ENCODE assay signal across 1 cellular context in the genomic region with DNA sequence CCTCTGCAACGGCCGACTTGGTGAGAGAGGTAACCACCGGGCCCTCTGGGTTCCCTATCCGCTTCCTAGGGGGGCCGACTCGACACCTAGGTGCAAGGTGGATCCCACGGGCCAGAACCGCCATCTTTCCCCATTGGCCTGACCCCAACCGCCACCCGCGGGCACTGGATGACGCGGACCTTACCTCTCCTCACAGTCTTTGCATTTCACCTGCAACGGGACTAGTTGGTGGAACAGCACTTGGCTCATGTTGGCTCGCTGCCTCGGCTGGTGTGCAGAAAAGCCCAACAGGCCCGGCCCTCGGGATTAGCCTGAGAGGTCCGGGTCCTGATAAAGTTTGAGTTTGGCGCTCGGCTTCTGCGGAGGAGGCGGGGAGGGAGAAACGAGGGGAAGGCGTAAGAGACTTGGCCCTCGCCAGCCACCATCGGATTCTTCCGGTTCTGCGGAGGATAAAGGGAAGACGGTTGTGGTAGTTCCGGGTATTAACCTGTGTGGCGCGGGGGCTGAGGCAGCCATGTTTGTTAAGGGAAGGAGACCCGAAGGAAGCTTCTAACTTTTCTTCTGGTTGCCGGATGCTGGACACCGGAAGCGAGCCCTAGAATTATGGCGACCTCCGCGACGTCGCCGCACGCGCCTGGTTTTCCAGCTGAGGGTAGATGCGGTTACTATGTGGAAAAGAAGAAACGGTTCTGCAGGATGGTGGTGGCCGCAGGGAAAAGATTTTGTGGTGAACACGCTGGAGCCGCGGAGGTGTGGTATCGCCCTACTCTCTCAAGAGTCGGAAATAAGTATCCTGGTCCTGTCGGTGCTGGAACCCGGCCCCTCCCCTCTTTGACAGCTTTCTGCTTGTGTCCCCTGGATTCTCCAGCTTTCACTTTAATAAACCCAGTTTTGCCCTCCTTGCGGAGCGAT.
TF ChIP-seq lines count a peak whose summit lies in the region.

Gene SASS6, minus strand, starts transcription at position 365 of the 912 bp plus-strand sequence. Its CDS starts 116 bp downstream, at position 249.
A gene with protein sequence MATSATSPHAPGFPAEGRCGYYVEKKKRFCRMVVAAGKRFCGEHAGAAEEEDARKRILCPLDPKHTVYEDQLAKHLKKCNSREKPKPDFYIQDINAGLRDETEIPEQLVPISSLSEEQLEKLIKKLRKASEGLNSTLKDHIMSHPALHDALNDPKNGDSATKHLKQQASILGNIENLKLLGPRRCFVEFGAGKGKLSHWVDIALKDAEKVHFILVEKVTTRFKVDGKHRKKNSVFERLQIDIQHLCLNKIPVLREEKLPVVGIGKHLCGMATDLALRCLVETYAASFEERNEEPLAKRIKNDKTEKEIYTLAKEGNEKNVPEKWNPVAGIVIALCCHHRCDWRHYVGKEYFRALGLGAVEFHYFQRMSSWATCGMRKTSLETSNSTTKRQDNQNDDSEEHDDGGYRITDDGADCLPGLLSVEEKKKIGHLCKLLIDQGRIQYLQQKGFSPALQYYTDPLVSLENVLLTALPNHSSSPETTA (plus strand): TSS at position 598 of the 912 bp plus-strand sequence. CDS start 6 bp downstream, at position 604.

TF ChIP-seq in HepG2, 621 proteins besides CTCF, POLR2A, EP300 and RAD21 (continued from another document and continues in another):
- TF ChIP-seq, protein P1, sequence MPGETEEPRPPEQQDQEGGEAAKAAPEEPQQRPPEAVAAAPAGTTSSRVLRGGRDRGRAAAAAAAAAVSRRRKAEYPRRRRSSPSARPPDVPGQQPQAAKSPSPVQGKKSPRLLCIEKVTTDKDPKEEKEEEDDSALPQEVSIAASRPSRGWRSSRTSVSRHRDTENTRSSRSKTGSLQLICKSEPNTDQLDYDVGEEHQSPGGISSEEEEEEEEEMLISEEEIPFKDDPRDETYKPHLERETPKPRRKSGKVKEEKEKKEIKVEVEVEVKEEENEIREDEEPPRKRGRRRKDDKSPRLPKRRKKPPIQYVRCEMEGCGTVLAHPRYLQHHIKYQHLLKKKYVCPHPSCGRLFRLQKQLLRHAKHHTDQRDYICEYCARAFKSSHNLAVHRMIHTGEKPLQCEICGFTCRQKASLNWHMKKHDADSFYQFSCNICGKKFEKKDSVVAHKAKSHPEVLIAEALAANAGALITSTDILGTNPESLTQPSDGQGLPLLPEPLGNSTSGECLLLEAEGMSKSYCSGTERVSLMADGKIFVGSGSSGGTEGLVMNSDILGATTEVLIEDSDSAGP (CRISPR knock-in tag; IDR thresholded peaks at IDR 0.05; ENCODE audit: borderline replicate concordance): peak; percentile 90
- no peak for TF ChIP-seq TFE3 (CRISPR knock-in tag; IDR thresholded peaks at IDR 0.05)
- TF ChIP-seq ZNF501 (CRISPR knock-in tag; IDR thresholded peaks at IDR 0.05): peak; percentile 97
- no peak for TF ChIP-seq ZNF24 (IDR thresholded peaks at IDR 0.05)
- peak; percentile 47; the same call in 1 of the 2 replicates for TF ChIP-seq ZNF510 (CRISPR knock-in tag; IDR thresholded peaks at IDR 0.05; ENCODE audit: low read depth)
- TF ChIP-seq ZNF678 (CRISPR knock-in tag; IDR thresholded peaks at IDR 0.05): no peak; the same call in 1 of the 2 replicates
- no peak for TF ChIP-seq ZNF703 (CRISPR knock-in tag; IDR thresholded peaks at IDR 0.05; ENCODE audit: borderline replicate concordance)
- TF ChIP-seq ZBTB20 (CRISPR knock-in tag; IDR thresholded peaks at IDR 0.05; ENCODE audit: borderline replicate concordance, low read depth): peak; percentile 58
- 0 out of 2 replicates have a peak, but pooled peaks have one; percentile 34 for TF ChIP-seq HNRNPL (IDR thresholded peaks at IDR 0.05; ENCODE audit: low read depth, low read length)
- TF ChIP-seq, protein P2, sequence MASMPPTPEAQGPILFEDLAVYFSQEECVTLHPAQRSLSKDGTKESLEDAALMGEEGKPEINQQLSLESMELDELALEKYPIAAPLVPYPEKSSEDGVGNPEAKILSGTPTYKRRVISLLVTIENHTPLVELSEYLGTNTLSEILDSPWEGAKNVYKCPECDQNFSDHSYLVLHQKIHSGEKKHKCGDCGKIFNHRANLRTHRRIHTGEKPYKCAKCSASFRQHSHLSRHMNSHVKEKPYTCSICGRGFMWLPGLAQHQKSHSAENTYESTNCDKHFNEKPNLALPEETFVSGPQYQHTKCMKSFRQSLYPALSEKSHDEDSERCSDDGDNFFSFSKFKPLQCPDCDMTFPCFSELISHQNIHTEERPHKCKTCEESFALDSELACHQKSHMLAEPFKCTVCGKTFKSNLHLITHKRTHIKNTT (CRISPR knock-in tag; IDR thresholded peaks at IDR 0.05): no peak
- no peak for TF ChIP-seq ZFYVE20 (CRISPR knock-in tag; IDR thresholded peaks at IDR 0.05; ENCODE audit: borderline replicate concordance, low read depth)
- no peak for TF ChIP-seq ZNF850 (CRISPR knock-in tag; conservative IDR thresholded peaks at IDR 0.05)
- TF ChIP-seq, protein P3, sequence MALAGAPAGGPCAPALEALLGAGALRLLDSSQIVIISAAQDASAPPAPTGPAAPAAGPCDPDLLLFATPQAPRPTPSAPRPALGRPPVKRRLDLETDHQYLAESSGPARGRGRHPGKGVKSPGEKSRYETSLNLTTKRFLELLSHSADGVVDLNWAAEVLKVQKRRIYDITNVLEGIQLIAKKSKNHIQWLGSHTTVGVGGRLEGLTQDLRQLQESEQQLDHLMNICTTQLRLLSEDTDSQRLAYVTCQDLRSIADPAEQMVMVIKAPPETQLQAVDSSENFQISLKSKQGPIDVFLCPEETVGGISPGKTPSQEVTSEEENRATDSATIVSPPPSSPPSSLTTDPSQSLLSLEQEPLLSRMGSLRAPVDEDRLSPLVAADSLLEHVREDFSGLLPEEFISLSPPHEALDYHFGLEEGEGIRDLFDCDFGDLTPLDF (CRISPR knock-in tag; IDR thresholded peaks at IDR 0.05): peak; percentile 81
- no peak for TF ChIP-seq TEAD2 (CRISPR knock-in tag; IDR thresholded peaks at IDR 0.05)
- TF ChIP-seq SRSF9 (IDR thresholded peaks at IDR 0.05; ENCODE audit: borderline replicate concordance, insufficient read depth, low read depth, low read length, poor library complexity, severe bottlenecking): no peak
- TF ChIP-seq ZFP37 (CRISPR knock-in tag; IDR thresholded peaks at IDR 0.05; ENCODE audit: borderline replicate concordance): no peak; the same call in 1 of the 2 replicates
- no peak; the same call in 1 of the 2 replicates for TF ChIP-seq ZNF543 (CRISPR knock-in tag; IDR thresholded peaks at IDR 0.05)
- no peak for TF ChIP-seq FOSL1 (CRISPR knock-in tag; IDR thresholded peaks at IDR 0.05; ENCODE audit: borderline replicate concordance)
- TF ChIP-seq ZNF841 (CRISPR knock-in tag; IDR thresholded peaks at IDR 0.05; ENCODE audit: borderline replicate concordance): no peak
- peak; percentile 61; the same call in 1 of the 2 replicates for TF ChIP-seq SOX5 (CRISPR knock-in tag; IDR thresholded peaks at IDR 0.05; ENCODE audit: borderline replicate concordance)
- peak in 1 of 2 experiments; percentile 96; a peak in 2 of 4 replicates for TF ChIP-seq KLF16 (CRISPR knock-in tag; IDR thresholded peaks at IDR 0.05)
- TF ChIP-seq ZMYM4 (CRISPR knock-in tag; IDR thresholded peaks at IDR 0.05): peak; percentile 96
- TF ChIP-seq SMC3 (IDR thresholded peaks at IDR 0.05; ENCODE audit: low read length): no peak
- TF ChIP-seq ZNF343 (CRISPR knock-in tag; IDR thresholded peaks at IDR 0.05): no peak
- no peak for TF ChIP-seq E2F2 (CRISPR knock-in tag; IDR thresholded peaks at IDR 0.05; ENCODE audit: borderline replicate concordance)
- peak; percentile 31; the same call in 1 of the 2 replicates for TF ChIP-seq RARA (CRISPR knock-in tag; IDR thresholded peaks at IDR 0.05)
- TF ChIP-seq ZUFSP (CRISPR knock-in tag; IDR thresholded peaks at IDR 0.05; ENCODE audit: borderline replicate concordance): no peak
- TF ChIP-seq ZNF737 (CRISPR knock-in tag; IDR thresholded peaks at IDR 0.05; ENCODE audit: borderline replicate concordance): no peak
- TF ChIP-seq LBX2 (CRISPR knock-in tag; IDR thresholded peaks at IDR 0.05; ENCODE audit: borderline replicate concordance): no peak
- TF ChIP-seq ZIK1 (CRISPR knock-in tag; IDR thresholded peaks at IDR 0.05; ENCODE audit: borderline replicate concordance, low read depth): no peak
- no peak for TF ChIP-seq ZFAT (CRISPR knock-in tag; conservative IDR thresholded peaks at IDR 0.05)
- TF ChIP-seq TFDP2 (CRISPR knock-in tag; IDR thresholded peaks at IDR 0.05): peak; percentile 98
- TF ChIP-seq CREBL2 (CRISPR knock-in tag; IDR thresholded peaks at IDR 0.05; ENCODE audit: borderline replicate concordance): no peak
- no peak for TF ChIP-seq ZNF660 (CRISPR knock-in tag; IDR thresholded peaks at IDR 0.05; ENCODE audit: borderline replicate concordance, low read depth)
- TF ChIP-seq PITX1 (CRISPR knock-in tag; IDR thresholded peaks at IDR 0.05): peak; percentile 90
- TF ChIP-seq AFF4 (CRISPR knock-in tag; IDR thresholded peaks at IDR 0.05): no peak
- TF ChIP-seq MAFG (CRISPR knock-in tag; IDR thresholded peaks at IDR 0.05): no peak
- peak; percentile 61; the same call in 1 of the 2 replicates for TF ChIP-seq ZNF552 (CRISPR knock-in tag; IDR thresholded peaks at IDR 0.05; ENCODE audit: borderline replicate concordance)
- 0 out of 2 replicates have a peak, but pooled peaks have one; percentile 31 for TF ChIP-seq KLF15 (CRISPR knock-in tag; IDR thresholded peaks at IDR 0.05; ENCODE audit: borderline replicate concordance)
- TF ChIP-seq MEF2D (CRISPR knock-in tag; IDR thresholded peaks at IDR 0.05): peak; percentile 82
- peak; percentile 18 for TF ChIP-seq IKZF4 (CRISPR knock-in tag; IDR thresholded peaks at IDR 0.05; ENCODE audit: borderline replicate concordance, low read depth, not compliant biosample characterization)
- TF ChIP-seq ARID2 (CRISPR knock-in tag; IDR thresholded peaks at IDR 0.05; ENCODE audit: borderline replicate concordance): 0 out of 2 replicates have a peak, but pooled peaks have one; percentile 53
